In genomic region chr3:15064299-15064834, GRCh38 we compare ENCODE assay signal across 1 cellular context.
TF ChIP-seq lines count a peak whose summit lies in the region.

No MANE protein-coding gene starts in this region.

TF ChIP-seq in K562, 482 proteins besides CTCF, POLR2A, EP300 and RAD21 (continued from another document and continues in another):
- TF ChIP-seq ZBTB9 (CRISPR knock-in tag; IDR thresholded peaks at IDR 0.05) (no peak), HNRNPH1 (optimal IDR thresholded peaks at IDR 0.05; ENCODE audit: low read depth, low read length) (no peak), ARID1B (IDR thresholded peaks at IDR 0.05) (no peak), E2F1 (CRISPR knock-in tag; IDR thresholded peaks at IDR 0.05) (no peak), ZBTB1 (CRISPR knock-in tag; IDR thresholded peaks at IDR 0.05; ENCODE audit: borderline replicate concordance, low read depth) (0 out of 2 replicates have a peak, but pooled peaks have one; percentile 22), SIN3B (IDR thresholded peaks at IDR 0.05; ENCODE audit: low read depth) (no peak), THAP7 (CRISPR knock-in tag; IDR thresholded peaks at IDR 0.05) (no peak), CEBPG (CRISPR knock-in tag; IDR thresholded peaks at IDR 0.05) (no peak), CEBPG (tag; conservative IDR thresholded peaks at IDR 0.05 in 1 of 2, IDR thresholded peaks at IDR 0.05 in 1 of 2) (no peak), POLR3A (IDR thresholded peaks at IDR 0.05; ENCODE audit: borderline replicate concordance, extremely low read depth, insufficient read depth, insufficient read length) (no peak), XRCC5 (IDR thresholded peaks at IDR 0.05; ENCODE audit: low read depth, low read length) (no peak), CBFA2T2 (conservative IDR thresholded peaks at IDR 0.05) (no peak), BCL6 (CRISPR knock-in tag; IDR thresholded peaks at IDR 0.05) (no peak), NEUROD1 (IDR thresholded peaks at IDR 0.05; ENCODE audit: borderline replicate concordance, low read depth, low read length, partially characterized antibody) (no peak), STAT5A (IDR thresholded peaks at IDR 0.05; ENCODE audit: borderline replicate concordance, low read length) (no peak), ETV1 (tag; conservative IDR thresholded peaks at IDR 0.05; ENCODE audit: low read depth) (no peak), CHD2 (IDR thresholded peaks at IDR 0.05; ENCODE audit: low read depth, low read length) (no peak), TEAD2 (tag; IDR thresholded peaks at IDR 0.05) (no peak), ZNF551 (CRISPR knock-in tag; IDR thresholded peaks at IDR 0.05) (no peak), FOXA3 (CRISPR knock-in tag; conservative IDR thresholded peaks at IDR 0.05 in 1 of 2, IDR thresholded peaks at IDR 0.05 in 1 of 2) (0 out of 4 replicates have a peak, but pooled peaks of 1 of the 2 experiments have one; percentile 54), BACH1 (tag; IDR thresholded peaks at IDR 0.05) (no peak), SMARCA5 (IDR thresholded peaks at IDR 0.05) (no peak), GABPB2 (CRISPR knock-in tag; conservative IDR thresholded peaks at IDR 0.05) (no peak), HOXB6 (CRISPR knock-in tag; IDR thresholded peaks at IDR 0.05; ENCODE audit: borderline replicate concordance) (no peak), ZNF224 (CRISPR knock-in tag; IDR thresholded peaks at IDR 0.05) (no peak), PREB (CRISPR knock-in tag; IDR thresholded peaks at IDR 0.05) (peak; percentile 81; the same call in 1 of the 2 replicates), MYC (IDR thresholded peaks at IDR 0.05; ENCODE audit: low read depth, low read length) (no peak), MYC (CRISPR knock-in tag; IDR thresholded peaks at IDR 0.05; ENCODE audit: borderline replicate concordance, low read depth) (no peak), CAMTA2 (CRISPR knock-in tag; conservative IDR thresholded peaks at IDR 0.05) (no peak), ZFX (CRISPR knock-in tag; IDR thresholded peaks at IDR 0.05) (no peak), SREBF2 (CRISPR knock-in tag; IDR thresholded peaks at IDR 0.05) (no peak), NUFIP1 (IDR thresholded peaks at IDR 0.05; ENCODE audit: partially characterized antibody) (no peak), NCOA2 (IDR thresholded peaks at IDR 0.05; ENCODE audit: partially characterized antibody in 2 of 2) (no peak), ELF1 (tag; IDR thresholded peaks at IDR 0.05) (no peak), CREB1 (IDR thresholded peaks at IDR 0.05) (no peak), CREB1 (CRISPR knock-in tag; IDR thresholded peaks at IDR 0.05) (no peak; the same call in none of the 2 replicates), TFAM (CRISPR knock-in tag; conservative IDR thresholded peaks at IDR 0.05) (no peak), E2F5 (CRISPR knock-in tag; IDR thresholded peaks at IDR 0.05) (0 out of 2 replicates have a peak, but pooled peaks have one; percentile 7), SMARCA4 (IDR thresholded peaks at IDR 0.05) (no peak), CBFA2T3 (IDR thresholded peaks at IDR 0.05) (no peak), COPS2 (conservative IDR thresholded peaks at IDR 0.05) (no peak), VEZF1 (CRISPR knock-in tag; IDR thresholded peaks at IDR 0.05) (no peak), TAF15 (IDR thresholded peaks at IDR 0.05; ENCODE audit: low read depth, low read length) (no peak), CHCHD3 (CRISPR knock-in tag; IDR thresholded peaks at IDR 0.05) (no peak), ZNF407 (IDR thresholded peaks at IDR 0.05; ENCODE audit: low read depth) (no peak), ZNF23 (CRISPR knock-in tag; IDR thresholded peaks at IDR 0.05) (no peak), DMBX1 (CRISPR knock-in tag; IDR thresholded peaks at IDR 0.05; ENCODE audit: borderline replicate concordance) (no peak), ZNF280A (IDR thresholded peaks at IDR 0.05; ENCODE audit: low read depth, partially characterized antibody) (no peak), ADNP (tag; IDR thresholded peaks at IDR 0.05) (no peak), FUS (optimal IDR thresholded peaks at IDR 0.05; ENCODE audit: low read depth, low read length) (no peak), DDX20 (tag; IDR thresholded peaks at IDR 0.05; ENCODE audit: low read depth) (no peak), ESRRA (IDR thresholded peaks at IDR 0.05; ENCODE audit: borderline replicate concordance, low read depth) (no peak), HMG20A (CRISPR knock-in tag; conservative IDR thresholded peaks at IDR 0.05) (no peak), ZBTB26 (CRISPR knock-in tag; IDR thresholded peaks at IDR 0.05) (no peak)
